ENCODE assay signal across 8 cellular contexts in the genomic region with DNA sequence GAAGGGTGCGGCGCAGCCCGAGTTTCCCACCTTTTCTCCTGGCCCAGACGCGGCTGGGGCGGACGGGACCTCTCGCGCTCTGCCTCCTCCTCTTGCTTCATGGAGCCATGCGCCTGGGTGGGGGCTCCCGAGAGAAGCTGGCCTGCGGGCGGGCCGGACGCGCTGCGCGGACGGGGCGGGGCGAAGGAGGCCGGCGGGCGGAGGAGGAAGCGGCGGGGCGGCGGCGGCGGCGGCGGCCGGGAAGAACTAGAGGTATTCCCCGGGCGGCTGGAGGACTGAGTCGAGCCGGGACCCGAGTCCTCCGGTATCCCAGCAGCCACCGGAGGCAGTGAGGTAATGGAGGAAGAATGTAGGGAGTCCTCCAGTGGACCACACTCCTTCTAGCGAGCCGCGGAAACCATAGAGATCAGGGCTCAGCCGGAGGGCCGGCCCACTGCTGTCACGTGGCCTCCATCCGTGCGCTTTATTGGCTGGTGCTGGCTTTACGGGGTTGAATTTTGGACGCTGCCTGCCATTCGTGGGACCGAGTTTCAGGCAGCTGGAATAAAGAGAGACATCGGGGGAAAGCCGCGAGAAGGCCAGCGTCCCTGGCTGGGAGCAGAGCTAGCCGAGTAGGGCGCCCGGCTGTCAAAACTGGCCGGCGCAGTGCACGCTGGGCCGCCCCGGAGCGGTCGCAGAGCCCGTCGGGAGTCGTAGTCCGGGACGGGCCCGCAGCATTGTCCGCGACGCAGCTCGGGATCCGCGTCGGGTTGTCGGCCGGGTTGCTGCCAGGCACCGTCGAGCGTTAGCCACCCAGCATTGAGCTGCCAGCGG. TPM values are rescaled to one million over a fixed set of nuclear protein-coding genes. Genes with fewer than 3 reads are reported as not detected.
DNase-seq lines count a peak whose midpoint lies in the region; ATAC-seq lines count a peak whose summit lies in the region.
"Not testable (repeated sequence)": the region's sequence is repeated elsewhere in the genome, so short reads cannot be mapped to it uniquely, and the experiment has no call there.

Gene AMMECR1L (minus strand): TSS at position 177 of the 813 bp plus-strand sequence. CDS start 11,722 bp downstream, outside the sequence.

- CTCF ChIA-PET in activated CD4-positive, alpha-beta memory T cell treated with anti-CD3 and anti-CD28 coated beads for 36 hours (lab: Charles Lee): interaction anchor here (1.1 kb wide), 1 partner anchor 29 kb away, joined by 3 read pairs; no protein-coding TSS in a partner anchor

- H3K9me3 Mint-ChIP-seq in activated CD4-positive, alpha-beta memory T cell treated with anti-CD3 and anti-CD28 coated beads for 36 hours; dendritic cell treated with granulocyte-macrophage colony-stimulating factor and Interleukin-4, amounts not matched to agents 40 ng/mL and 50 ng/mL, for 4 days: not testable (repeated sequence)

- POLR2A ChIA-PET in activated CD4-positive, alpha-beta memory T cell treated with anti-CD3 and anti-CD28 coated beads for 36 hours (lab: Charles Lee): not testable (repeated sequence)

- peak; percentile 89 for ATAC-seq in HG03342 (IDR thresholded peaks at IDR 0.05; ENCODE audit: unreplicated experiment)
- ATAC-seq in left colon: peak; percentile 91

- peak within 1 kb of the TSS; percentile 84 for H3K4me3 Mint-ChIP-seq in activated CD4-positive, alpha-beta memory T cell treated with anti-CD3 and anti-CD28 coated beads for 36 hours
- H3K4me3 Mint-ChIP-seq in dendritic cell treated with granulocyte-macrophage colony-stimulating factor and Interleukin-4, amounts not matched to agents 40 ng/mL and 50 ng/mL, for 4 days: peak within 1 kb of the TSS; percentile 99

- H3K27ac Mint-ChIP-seq in activated CD4-positive, alpha-beta memory T cell treated with anti-CD3 and anti-CD28 coated beads for 36 hours: peak within 1 kb of the TSS; percentile 77
- peak within 1 kb of the TSS; percentile 92 for H3K27ac Mint-ChIP-seq in dendritic cell treated with granulocyte-macrophage colony-stimulating factor and Interleukin-4, amounts not matched to agents 40 ng/mL and 50 ng/mL, for 4 days

- DNase-seq in AG20443 (ENCODE audit: low spot score) (peak; percentile 66), GM19238 (ENCODE audit: insufficient read length, low spot score) (peak; percentile 31), NCI-H82 (lab: John Stamatoyannopoulos, UW) (peak; percentile 78), left colon (peak; percentile 79 to 83)
- peak; percentile 81 for DNase-seq in activated CD4-positive, alpha-beta memory T cell treated with anti-CD3 and anti-CD28 coated beads for 36 hours
- peak; percentile 38 to 55 for DNase-seq in stimulated activated CD4-positive, alpha-beta T cell treated with anti-CD3 and anti-CD28 coated beads, Interleukin-15, amount 100 ng/mL, for 48 hours (ENCODE audit: low read depth in 2 of 2)

- intact Hi-C loops in activated CD4-positive, alpha-beta memory T cell treated with anti-CD3 and anti-CD28 coated beads for 36 hours (cut with micrococcal nuclease): loop anchor here (2.0 to 5.0 kb wide), 2 partner anchors 141 to 206 kb away; partner anchors contain the start of gene UGGT1
- intact Hi-C loops in dendritic cell treated with granulocyte-macrophage colony-stimulating factor and Interleukin-4, amounts not matched to agents 40 ng/mL and 50 ng/mL, for 4 days (cut with micrococcal nuclease): loop anchor here (2.0 to 10.0 kb wide), 2 partner anchors 27 to 69 kb away; partner anchors contain the start of gene POLR2D
- intact Hi-C loops in left colon (cut with DNase I, micrococcal nuclease): not testable (repeated sequence)

- peaks cover 36% of the 10 kb centered on the region for H3K4me1 Mint-ChIP-seq in activated CD4-positive, alpha-beta memory T cell treated with anti-CD3 and anti-CD28 coated beads for 36 hours (ENCODE audit: low read depth)
- peaks cover 26% of the 10 kb centered on the region for H3K4me1 Mint-ChIP-seq in dendritic cell treated with granulocyte-macrophage colony-stimulating factor and Interleukin-4, amounts not matched to agents 40 ng/mL and 50 ng/mL, for 4 days (ENCODE audit: low read depth)

- not testable (repeated sequence) for H3K27me3 Mint-ChIP-seq in activated CD4-positive, alpha-beta memory T cell treated with anti-CD3 and anti-CD28 coated beads for 36 hours; dendritic cell treated with granulocyte-macrophage colony-stimulating factor and Interleukin-4, amounts not matched to agents 40 ng/mL and 50 ng/mL, for 4 days

- not testable (repeated sequence) for H3K36me3 Mint-ChIP-seq in activated CD4-positive, alpha-beta memory T cell treated with anti-CD3 and anti-CD28 coated beads for 36 hours
- H3K36me3 Mint-ChIP-seq in dendritic cell treated with granulocyte-macrophage colony-stimulating factor and Interleukin-4, amounts not matched to agents 40 ng/mL and 50 ng/mL, for 4 days (ENCODE audit: low read depth): peaks cover 41% of the 10 kb centered on the region

RNA-seq across cellular contexts. Expression of gene AMMECR1L, which starts in this region (rescaled TPM):
- total RNA-seq in activated CD4-positive, alpha-beta memory T cell treated with anti-CD3 and anti-CD28 coated beads for 36 hours: 10 to 100 TPM; 14.3 to 15.0 TPM
- 10 to 100 TPM; 13.8 to 15.0 TPM for total RNA-seq in left colon

Comparison
In these comparisons a context has a peak if more than half of its experiments do, and no peak if none do; other contexts are left out.
1. Peak in every context shown above with its lines: DNase-seq and ATAC-seq.
2. DNase-seq: peak in every context shown above with its lines; median percentile 81 in activated CD4-positive, alpha-beta memory T cell treated with anti-CD3 and anti-CD28 coated beads for 36 hours; 81 in left colon; 78 in NCI-H82; 66 in AG20443; 46 in stimulated activated CD4-positive, alpha-beta T cell treated with anti-CD3 and anti-CD28 coated beads, Interleukin-15, amount 100 ng/mL, for 48 hours; 31 in GM19238.